ENCODE assay signal across 1 cellular context in the genomic region with DNA sequence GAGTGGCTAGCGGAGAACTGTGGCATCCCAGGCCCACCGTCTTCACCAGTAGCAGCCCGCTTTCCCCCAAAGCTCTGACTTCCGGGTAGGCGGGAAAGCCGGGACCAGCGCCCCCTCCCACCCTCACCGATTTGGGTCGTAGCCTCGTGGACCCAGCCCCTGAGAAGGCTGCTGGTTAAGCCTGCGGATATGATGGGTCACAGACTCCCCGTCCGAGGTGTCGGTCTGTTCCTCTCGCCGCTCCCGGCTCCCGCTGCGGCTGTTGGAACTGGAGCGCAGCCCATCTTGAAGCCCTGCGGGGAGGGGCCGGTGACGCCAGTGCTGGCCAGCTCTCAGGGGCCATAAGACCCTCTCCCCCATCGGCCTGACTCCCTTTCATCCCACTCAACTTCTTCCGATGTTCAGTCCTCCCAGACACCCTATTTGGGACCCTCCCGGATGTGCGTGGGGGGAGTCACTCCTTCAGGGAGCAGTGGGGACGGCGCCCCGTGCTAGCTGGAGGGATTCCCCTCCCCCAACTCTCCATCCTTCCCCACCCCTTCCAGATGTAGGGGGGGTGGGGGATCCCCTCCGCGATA.
TF ChIP-seq lines count a peak whose summit lies in the region.

No MANE protein-coding gene starts in this region.

TF ChIP-seq in GM12878, 131 proteins besides CTCF, POLR2A, EP300 and RAD21 (continued from another document):
- TF ChIP-seq, protein P1, sequence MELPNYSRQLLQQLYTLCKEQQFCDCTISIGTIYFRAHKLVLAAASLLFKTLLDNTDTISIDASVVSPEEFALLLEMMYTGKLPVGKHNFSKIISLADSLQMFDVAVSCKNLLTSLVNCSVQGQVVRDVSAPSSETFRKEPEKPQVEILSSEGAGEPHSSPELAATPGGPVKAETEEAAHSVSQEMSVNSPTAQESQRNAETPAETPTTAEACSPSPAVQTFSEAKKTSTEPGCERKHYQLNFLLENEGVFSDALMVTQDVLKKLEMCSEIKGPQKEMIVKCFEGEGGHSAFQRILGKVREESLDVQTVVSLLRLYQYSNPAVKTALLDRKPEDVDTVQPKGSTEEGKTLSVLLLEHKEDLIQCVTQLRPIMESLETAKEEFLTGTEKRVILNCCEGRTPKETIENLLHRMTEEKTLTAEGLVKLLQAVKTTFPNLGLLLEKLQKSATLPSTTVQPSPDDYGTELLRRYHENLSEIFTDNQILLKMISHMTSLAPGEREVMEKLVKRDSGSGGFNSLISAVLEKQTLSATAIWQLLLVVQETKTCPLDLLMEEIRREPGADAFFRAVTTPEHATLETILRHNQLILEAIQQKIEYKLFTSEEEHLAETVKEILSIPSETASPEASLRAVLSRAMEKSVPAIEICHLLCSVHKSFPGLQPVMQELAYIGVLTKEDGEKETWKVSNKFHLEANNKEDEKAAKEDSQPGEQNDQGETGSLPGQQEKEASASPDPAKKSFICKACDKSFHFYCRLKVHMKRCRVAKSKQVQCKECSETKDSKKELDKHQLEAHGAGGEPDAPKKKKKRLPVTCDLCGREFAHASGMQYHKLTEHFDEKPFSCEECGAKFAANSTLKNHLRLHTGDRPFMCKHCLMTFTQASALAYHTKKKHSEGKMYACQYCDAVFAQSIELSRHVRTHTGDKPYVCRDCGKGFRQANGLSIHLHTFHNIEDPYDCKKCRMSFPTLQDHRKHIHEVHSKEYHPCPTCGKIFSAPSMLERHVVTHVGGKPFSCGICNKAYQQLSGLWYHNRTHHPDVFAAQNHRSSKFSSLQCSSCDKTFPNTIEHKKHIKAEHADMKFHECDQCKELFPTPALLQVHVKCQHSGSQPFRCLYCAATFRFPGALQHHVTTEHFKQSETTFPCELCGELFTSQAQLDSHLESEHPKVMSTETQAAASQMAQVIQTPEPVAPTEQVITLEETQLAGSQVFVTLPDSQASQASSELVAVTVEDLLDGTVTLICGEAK (IDR thresholded peaks at IDR 0.05; ENCODE audit: borderline replicate concordance): no peak
